ENCODE assay signal across 8 cellular contexts in genomic region chr18:2981212-2981728, GRCh38. TPM values are rescaled to one million over a fixed set of nuclear protein-coding genes. Genes with fewer than 3 reads are reported as not detected.
DNase-seq lines count a peak whose midpoint lies in the region; ATAC-seq and TF ChIP-seq lines count a peak whose summit lies in the region.

No MANE protein-coding gene starts in this region.

- no peaks in the 10 kb centered on the region for H3K9me3 ChIP-seq in CD4-positive, CD25-positive, alpha-beta regulatory T cell (ENCODE audit: control insufficient read depth in 2 of 2, low read length in 2 of 2)
- H3K9me3 ChIP-seq in Loucy (ENCODE audit: insufficient read depth, low read depth, low read length) (no peaks in the 10 kb centered on the region), neuronal stem cell (replicated peaks in 1 of 2; ENCODE audit: control insufficient read depth in 2 of 2, insufficient read depth in 1 of 2, low read depth in 1 of 2, low read length in 2 of 2) (peaks cover 0 to 10% of the 10 kb centered on the region in 2 donors)

- H2BK15ac ChIP-seq in neuronal stem cell (ENCODE audit: low read length): no peak overlapping the region

- no peak overlapping the region for H2BK5ac ChIP-seq in neuronal stem cell (ENCODE audit: low read length)

- H3K9me3 Mint-ChIP-seq in CD4-positive, CD25-positive, alpha-beta regulatory T cell: no peaks in the 10 kb centered on the region

- no CpG with 5 or more reads among the region's 6 CpGs for WGBS in neuronal stem cell (ENCODE audit: extremely low coverage in 2 of 2, insufficient read length in 2 of 2, insufficient replicate concordance in 1 of 2), 2 donors

- H3K36me3 ChIP-seq in CD4-positive, CD25-positive, alpha-beta regulatory T cell (ENCODE audit: control insufficient read depth, insufficient read depth, low read length): no peaks in the 10 kb centered on the region
- H3K36me3 ChIP-seq in Loucy (ENCODE audit: insufficient read depth, low read length) (no peaks in the 10 kb centered on the region), neuronal stem cell (replicated peaks in 1 of 2; ENCODE audit: control insufficient read depth in 2 of 2, insufficient read depth in 2 of 2, low read length in 2 of 2) (peaks cover 2 to 8% of the 10 kb centered on the region in 2 donors)

- peaks cover 96% of the 10 kb centered on the region for H3K79me2 ChIP-seq in Loucy (ENCODE audit: insufficient read depth, low read length)

- no peaks in the 10 kb centered on the region for H3K27me3 ChIP-seq in CD4-positive, CD25-positive, alpha-beta regulatory T cell (ENCODE audit: control insufficient read depth, insufficient read depth, low read length)
- no peaks in the 10 kb centered on the region for H3K27me3 ChIP-seq in Loucy (ENCODE audit: insufficient read depth, low read length, poor library complexity, severe bottlenecking)
- no peaks in the 10 kb centered on the region for H3K27me3 ChIP-seq in neuronal stem cell (ENCODE audit: control insufficient read depth in 3 of 3, insufficient read depth in 3 of 3, low read depth in 1 of 3, low read length in 3 of 3)

- no peaks in the 10 kb centered on the region for H3K9me2 ChIP-seq in Loucy (replicated peaks; ENCODE audit: low read depth, low read length)

- H3K23ac ChIP-seq in neuronal stem cell (ENCODE audit: low read depth, low read length, poor library complexity): no peak overlapping the region

- peak overlapping the region; percentile 49 for H3K9ac ChIP-seq in Loucy (ENCODE audit: low read depth, low read length, poor library complexity, severe bottlenecking)
- H3K9ac ChIP-seq in neuronal stem cell (ENCODE audit: low read depth, low read length, poor library complexity): no peak overlapping the region

- H2AK5ac ChIP-seq in neuronal stem cell (ENCODE audit: low read depth, low read length): no peak overlapping the region

- H4K8ac ChIP-seq in neuronal stem cell (ENCODE audit: low read depth, low read length): no peak overlapping the region

- in situ Hi-C loops in GM13976 (cut with MboI; ENCODE audit: low sequenced_read_pairs, unreplicated experiment): loop anchor here (25.0 kb wide), 2 partner anchors 219 to 606 kb away; no protein-coding TSS in a partner anchor

- peak overlapping the region; percentile 98 for H3K4me3 ChIP-seq in CD4-positive, CD25-positive, alpha-beta regulatory T cell (ENCODE audit: low read depth, low read length)
- H3K4me3 ChIP-seq in Loucy (ENCODE audit: low read length, poor library complexity, severe bottlenecking) (peak overlapping the region; percentile 51), neuronal stem cell (ENCODE audit: low read length in 2 of 2) (no peak overlapping the region)

- no peak overlapping the region for H3K4ac ChIP-seq in neuronal stem cell (ENCODE audit: low read length)

- peak overlapping the region; percentile 86 to 97 (median 91) for H3K27ac Mint-ChIP-seq in CD4-positive, CD25-positive, alpha-beta regulatory T cell

- peak overlapping the region; percentile 83 for H3K27ac ChIP-seq in CD4-positive, CD25-positive, alpha-beta regulatory T cell (ENCODE audit: insufficient read depth, low read length, poor library complexity, severe bottlenecking)
- H3K27ac ChIP-seq in neuronal stem cell (replicated peaks; ENCODE audit: low read length): no peak overlapping the region

- peaks cover 10% of the 10 kb centered on the region for H3K36me3 Mint-ChIP-seq in CD4-positive, CD25-positive, alpha-beta regulatory T cell

- no peak overlapping the region for H3K14ac ChIP-seq in neuronal stem cell (ENCODE audit: low read length)

- H4K20me1 ChIP-seq in Loucy (ENCODE audit: insufficient read depth, low read length, poor library complexity, severe bottlenecking): peaks cover 15% of the 10 kb centered on the region

- H3K4me1 ChIP-seq in CD4-positive, CD25-positive, alpha-beta regulatory T cell (ENCODE audit: control insufficient read depth, insufficient read depth, low read length, poor library complexity, severe bottlenecking): peaks cover 73% of the 10 kb centered on the region
- H3K4me1 ChIP-seq in Loucy (ENCODE audit: insufficient read depth, low read length, poor library complexity, severe bottlenecking) (peaks cover 83% of the 10 kb centered on the region), neuronal stem cell (ENCODE audit: control insufficient read depth in 2 of 2, insufficient read depth in 1 of 2, low read depth in 1 of 2, low read length in 2 of 2) (peaks cover 7 to 14% of the 10 kb centered on the region in 2 donors)

- no peaks in the 10 kb centered on the region for H3K27me3 Mint-ChIP-seq in CD4-positive, CD25-positive, alpha-beta regulatory T cell

- H2BK120ac ChIP-seq in neuronal stem cell (ENCODE audit: low read depth, low read length): no peak overlapping the region

- peak in 1 of 2 donors; percentile 13 for ATAC-seq in CD4-positive, CD25-positive, alpha-beta regulatory T cell (ENCODE audit: low read depth in 2 of 2)

- no peaks in the 10 kb centered on the region for H3F3A ChIP-seq in Loucy (ENCODE audit: low read depth)

- TF ChIP-seq CTCF in Loucy (conservative IDR thresholded peaks at IDR 0.05; ENCODE audit: low read length) (no peak), GM13976 (IDR thresholded peaks at IDR 0.05; ENCODE audit: borderline replicate concordance, control extremely low read depth, extremely low read depth, insufficient read depth, missing control alignments) (no peak)

- H4K91ac ChIP-seq in neuronal stem cell (ENCODE audit: low read depth, low read length, poor library complexity): no peak overlapping the region

- peaks cover 47 to 76% (median 59%) of the 10 kb centered on the region in 4 donors for H3K4me1 Mint-ChIP-seq in CD4-positive, CD25-positive, alpha-beta regulatory T cell

- H3K18ac ChIP-seq in neuronal stem cell (ENCODE audit: low read length): no peak overlapping the region

- H3K4me2 ChIP-seq in Loucy (ENCODE audit: low read depth, low read length, poor library complexity, severe bottlenecking) (peak overlapping the region; percentile 70), neuronal stem cell (ENCODE audit: insufficient read depth, low read length, poor library complexity, severe bottlenecking) (no peak overlapping the region)

- peak in 1 of 3 donors; percentile 48 for DNase-seq in CD4-positive, CD25-positive, alpha-beta regulatory T cell
- peak; percentile 94 for DNase-seq in dermis blood vessel endothelial cell
- DNase-seq in neuronal stem cell (ENCODE audit: low spot score): no peak
- DNase-seq in COR-L47 (lab: John Stamatoyannopoulos, UW): no peak
- no peak for DNase-seq in GM13976 (ENCODE audit: low spot score)
- no peak for DNase-seq in effector CD8-positive, alpha-beta T cell (lab: John Stamatoyannopoulos, UW)
- DNase-seq in iPS-NIHi11 (ENCODE audit: low spot score): no peak

- H3K79me1 ChIP-seq in neuronal stem cell (ENCODE audit: low read depth, low read length): no peaks in the 10 kb centered on the region

- H2AFZ ChIP-seq in Loucy (ENCODE audit: low read length) (no peak overlapping the region), neuronal stem cell (ENCODE audit: low read length) (peak overlapping the region; percentile 13)

- H2BK12ac ChIP-seq in neuronal stem cell (ENCODE audit: low read length): no peak overlapping the region

- H3K4me3 Mint-ChIP-seq in CD4-positive, CD25-positive, alpha-beta regulatory T cell: peak overlapping the region; percentile 89 to 94 (median 92)

RNA-seq across cellular contexts. Expression of gene LPIN2, which starts 31.7 kb away (rescaled TPM):
- 61.2 TPM for total RNA-seq in CD4-positive, CD25-positive, alpha-beta regulatory T cell
- 10 to 100 TPM; 39.3 to 52.7 (median 44.8) TPM for polyA plus RNA-seq in CD4-positive, CD25-positive, alpha-beta regulatory T cell
- 36.9 and 43.3 TPM in 2 replicates for total RNA-seq in dermis blood vessel endothelial cell
- polyA plus RNA-seq in neuronal stem cell (2013, experiment 1 of 2): 15.7 TPM
- polyA plus RNA-seq in neuronal stem cell (2013, experiment 2 of 2): 15.9 TPM

Comparison
In these comparisons a context has a peak if more than half of its experiments do, and no peak if none do; other contexts are left out.
1. H3K4me3 ChIP-seq: peak in CD4-positive, CD25-positive, alpha-beta regulatory T cell (single experiment) and Loucy (single experiment); none in neuronal stem cell (0 of 2).